Comparison of ENCODE assay signal across 31 cellular contexts in the genomic region with DNA sequence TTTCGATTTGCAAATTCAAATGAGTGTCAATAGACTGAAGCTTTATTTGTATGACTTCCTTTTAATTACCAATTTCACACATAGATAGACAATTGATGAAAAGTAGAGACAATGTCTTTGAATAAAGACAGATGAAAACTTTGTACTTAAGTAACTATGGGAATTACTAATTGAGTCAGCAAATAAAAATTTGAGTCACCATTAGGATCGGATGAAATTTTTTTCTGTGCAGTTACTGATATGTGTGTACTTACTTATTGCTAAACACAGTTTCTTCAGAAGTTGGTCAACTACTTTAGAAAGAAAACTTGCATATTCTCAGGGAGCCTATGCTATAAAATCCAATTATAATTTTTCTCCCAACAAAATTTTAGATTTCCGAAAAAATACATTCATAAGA.
"Had no signal": no experiment of that assay in that cellular context is flagged by ENCODE, and none has a peak within 500 bp of the region (broad histone marks: within the 10 kb centered on the region; RNA-seq: fewer than 3 reads in every experiment).

No MANE protein-coding gene starts in this region.

- H3K27me3 ChIP-seq: adrenal gland, ascending aorta had no signal

- H3K27ac Mint-ChIP-seq: activated B cell treated with CpG ODN at 0.5 μM for 24 hours; activated CD4-positive, alpha-beta memory T cell treated with anti-CD3 and anti-CD28 coated beads for 36 hours; activated CD4-positive, alpha-beta T cell treated with anti-CD3 and anti-CD28 coated beads, Interleukin-2, amount 10 ng/mL, durations not matched to agents 24 days and 14 days; activated CD8-positive, alpha-beta T cell treated with anti-CD3 and anti-CD28 coated beads for 36 hours; activated naive CD4-positive, alpha-beta T cell treated with anti-CD3 and anti-CD28 coated beads for 36 hours; activated naive CD4-positive, alpha-beta T cell treated with anti-CD3 and anti-CD28 coated beads, Interleukin-2, amount 50 U/mL, for 72 hours; activated naive CD8-positive, alpha-beta T cell treated with anti-CD3 and anti-CD28 coated beads for 36 hours; activated T-cell treated with anti-CD3 and anti-CD28 coated beads, Interleukin-2, amount 50 U/mL, for 72 hours; activated T-helper 1 cell treated with anti-CD3 and anti-CD28 coated beads, Interleukin-12 subunit alpha, Interleukin-12 subunit beta, Interleukin-2, Interleukin-4 antibody, amounts not matched to agents 30 ng/mL and 10 ng/mL and 1 ng/mL, durations not matched to agents 14 hours and 24 hours and 36 hours; activated T-helper 17 cell treated with anti-CD3 and anti-CD28 coated beads, Interleukin-2, amount 50 U/mL, for 72 hours; brain; T-cell; T-helper 17 cell had no signal

- H3K36me3 ChIP-seq: adrenal gland, ascending aorta had no signal

- ATAC-seq: activated CD8-positive, alpha-beta T cell treated with anti-CD3 and anti-CD28 coated beads for 36 hours; activated naive CD4-positive, alpha-beta T cell treated with anti-CD3 and anti-CD28 coated beads, Interleukin-2, amount 50 U/mL, for 72 hours; activated T-cell treated with anti-CD3 and anti-CD28 coated beads, Interleukin-2, amount 50 U/mL, for 4 hours; activated T-cell treated with anti-CD3 and anti-CD28 coated beads, Interleukin-2, amount 50 U/mL, for 72 hours; activated T-helper 17 cell treated with anti-CD3 and anti-CD28 coated beads, Interleukin-2, amount 50 U/mL, for 72 hours; T-cell; T-helper 17 cell had no signal

- H3K4me3 ChIP-seq: adrenal gland, ascending aorta had no signal

- H3K4me3 Mint-ChIP-seq: activated B cell treated with CpG ODN at 0.5 μM for 24 hours; activated CD4-positive, alpha-beta memory T cell treated with anti-CD3 and anti-CD28 coated beads for 36 hours; activated CD4-positive, alpha-beta T cell treated with anti-CD3 and anti-CD28 coated beads, Interleukin-2, amount 10 ng/mL, durations not matched to agents 24 days and 14 days; activated CD8-positive, alpha-beta T cell treated with anti-CD3 and anti-CD28 coated beads for 36 hours; activated naive CD4-positive, alpha-beta T cell treated with anti-CD3 and anti-CD28 coated beads for 36 hours; activated naive CD8-positive, alpha-beta T cell treated with anti-CD3 and anti-CD28 coated beads for 36 hours; activated T-cell treated with anti-CD3 and anti-CD28 coated beads, Interleukin-2, amount 50 U/mL, for 4 hours; activated T-cell treated with anti-CD3 and anti-CD28 coated beads, Interleukin-2, amount 50 U/mL, for 72 hours; activated T-helper 1 cell treated with anti-CD3 and anti-CD28 coated beads, Interleukin-12 subunit alpha, Interleukin-12 subunit beta, Interleukin-2, Interleukin-4 antibody, amounts not matched to agents 30 ng/mL and 10 ng/mL and 1 ng/mL, durations not matched to agents 14 hours and 24 hours and 36 hours; activated T-helper 17 cell treated with anti-CD3 and anti-CD28 coated beads, Interleukin-2, amount 50 U/mL, for 72 hours; brain; T-cell; T-helper 17 cell had no signal

- H3K36me3 Mint-ChIP-seq: activated CD4-positive, alpha-beta memory T cell treated with anti-CD3 and anti-CD28 coated beads for 36 hours; activated naive CD4-positive, alpha-beta T cell treated with anti-CD3 and anti-CD28 coated beads, Interleukin-2, amount 50 U/mL, for 72 hours; activated naive CD8-positive, alpha-beta T cell treated with anti-CD3 and anti-CD28 coated beads for 36 hours; brain; T-cell had no signal

- H3K4me1 Mint-ChIP-seq: activated B cell treated with CpG ODN at 0.5 μM for 24 hours; activated CD4-positive, alpha-beta T cell treated with anti-CD3 and anti-CD28 coated beads, Interleukin-2, amount 10 ng/mL, durations not matched to agents 24 days and 14 days; activated naive CD8-positive, alpha-beta T cell treated with anti-CD3 and anti-CD28 coated beads for 36 hours; activated T-helper 17 cell treated with anti-CD3 and anti-CD28 coated beads, Interleukin-2, amount 50 U/mL, for 72 hours; brain; T-cell; T-helper 17 cell had no signal

- H3K27me3 Mint-ChIP-seq: activated B cell treated with CpG ODN at 0.5 μM for 24 hours; activated CD4-positive, alpha-beta T cell treated with anti-CD3 and anti-CD28 coated beads, Interleukin-2, amount 10 ng/mL, durations not matched to agents 24 days and 14 days; activated T-helper 17 cell treated with anti-CD3 and anti-CD28 coated beads, Interleukin-2, amount 50 U/mL, for 72 hours; brain had no signal

- H3K9me3 Mint-ChIP-seq: activated B cell treated with CpG ODN at 0.5 μM for 24 hours; activated CD4-positive, alpha-beta memory T cell treated with anti-CD3 and anti-CD28 coated beads for 36 hours; activated CD4-positive, alpha-beta T cell treated with anti-CD3 and anti-CD28 coated beads, Interleukin-2, amount 10 ng/mL, durations not matched to agents 24 days and 14 days; activated CD8-positive, alpha-beta T cell treated with anti-CD3 and anti-CD28 coated beads for 36 hours; activated naive CD4-positive, alpha-beta T cell treated with anti-CD3 and anti-CD28 coated beads for 36 hours; activated naive CD4-positive, alpha-beta T cell treated with anti-CD3 and anti-CD28 coated beads, Interleukin-2, amount 50 U/mL, for 72 hours; activated naive CD8-positive, alpha-beta T cell treated with anti-CD3 and anti-CD28 coated beads for 36 hours; activated T-cell treated with anti-CD3 and anti-CD28 coated beads, Interleukin-2, amount 50 U/mL, for 4 hours; activated T-cell treated with anti-CD3 and anti-CD28 coated beads, Interleukin-2, amount 50 U/mL, for 72 hours; activated T-helper 1 cell treated with anti-CD3 and anti-CD28 coated beads, Interleukin-12 subunit alpha, Interleukin-12 subunit beta, Interleukin-2, Interleukin-4 antibody, amounts not matched to agents 30 ng/mL and 10 ng/mL and 1 ng/mL, durations not matched to agents 14 hours and 24 hours and 36 hours; activated T-helper 17 cell treated with anti-CD3 and anti-CD28 coated beads, Interleukin-2, amount 50 U/mL, for 72 hours; brain; T-cell had no signal

- DNase-seq: activated B cell treated with CpG ODN at 0.5 μM for 24 hours; activated CD4-positive, alpha-beta memory T cell treated with anti-CD3 and anti-CD28 coated beads for 36 hours; activated CD4-positive, alpha-beta T cell treated with anti-CD3 and anti-CD28 coated beads for 4 hours; activated CD4-positive, alpha-beta T cell treated with anti-CD3 and anti-CD28 coated beads, Interleukin-2, amount 10 ng/mL, durations not matched to agents 24 days and 14 days; activated CD4-positive, alpha-beta T cell treated with anti-CD3 and anti-CD28 coated beads, Interleukin-2, amount 50 U/mL, for 1 hour; activated CD4-positive, alpha-beta T cell treated with anti-CD3 and anti-CD28 coated beads, Interleukin-2, amount 50 U/mL, for 4 hours; activated CD4-positive, CD25-positive, alpha-beta regulatory T cell treated with anti-CD3 and anti-CD28 coated beads, Interleukin-2, amount 50 U/mL, for 72 hours; activated CD8-positive, alpha-beta memory T cell treated with anti-CD3 and anti-CD28 coated beads, Interleukin-2, amount 50 U/mL, for 4 hours; activated CD8-positive, alpha-beta T cell treated with anti-CD3 and anti-CD28 coated beads for 36 hours; activated effector memory CD4-positive, alpha-beta T cell treated with anti-CD3 and anti-CD28 coated beads, Interleukin-2, amount 50 U/mL, for 16 hours; activated gamma-delta T cell treated with Interleukin-2 at 50 U/mL for 16 hours; activated naive CD4-positive, alpha-beta T cell; activated naive CD4-positive, alpha-beta T cell treated with anti-CD3 and anti-CD28 coated beads for 36 hours; activated naive CD4-positive, alpha-beta T cell treated with anti-CD3 and anti-CD28 coated beads, Interleukin-2, amount 50 U/mL, for 16 hours; activated naive CD8-positive, alpha-beta T cell treated with anti-CD3 and anti-CD28 coated beads for 36 hours; activated T-cell treated with anti-CD3 and anti-CD28 coated beads for 4 hours; activated T-cell treated with anti-CD3 and anti-CD28 coated beads, Interleukin-2, amount 50 U/mL, for 1 hour; activated T-cell treated with anti-CD3 and anti-CD28 coated beads, Interleukin-2, amount 50 U/mL, for 4 hours; activated T-cell treated with anti-CD3 and anti-CD28 coated beads, Interleukin-2, amount 50 U/mL, for 72 hours; adrenal gland; amygdala; anterior cingulate cortex; central memory CD4-positive, alpha-beta T cell; T-cell; T-helper 17 cell had no signal

- H3K27ac ChIP-seq: adrenal gland, ascending aorta, VCaP had no signal

- H3K9me3 ChIP-seq: adrenal gland, ascending aorta had no signal

- H3K4me1 ChIP-seq: adrenal gland, ascending aorta had no signal
